Comparison of ENCODE assay signal across 14 cellular contexts in genomic region chr6:47484616-47485015, GRCh38. TPM values are rescaled to one million over a fixed set of nuclear protein-coding genes. Genes with fewer than 3 reads are reported as not detected.
DNase-seq lines count a peak whose midpoint lies in the region; ATAC-seq and TF ChIP-seq lines count a peak whose summit lies in the region.
"Had no signal": no experiment of that assay in that cellular context is flagged by ENCODE, and none has a peak within 500 bp of the region (broad histone marks: within the 10 kb centered on the region; RNA-seq: fewer than 3 reads in every experiment).

No MANE protein-coding gene starts in this region.

- peak; percentile 71 for ATAC-seq in HCT116
- ATAC-seq in HG03025 (IDR thresholded peaks at IDR 0.05; ENCODE audit: low FRiP score, unreplicated experiment), result no peak
- no peak for ATAC-seq in Right ventricle myocardium superior (ENCODE audit: poor library complexity)
- ATAC-seq: stimulated activated naive B cell treated with anti-CD40 and anti-IgM and Interleukin-4, amounts not matched to agents 10 μg/mL and 1 μg/mL and 100 μg/mL, for 72 hours; T-helper 17 cell had no signal

- no peak overlapping the region for H3K9ac ChIP-seq in HCT116 (ENCODE audit: low read length)

- no peaks in the 10 kb centered on the region for H3K36me3 ChIP-seq in HCT116 (ENCODE audit: control insufficient read depth in 1 of 2, insufficient read depth in 2 of 2, low read length in 2 of 2)

- no peaks in the 10 kb centered on the region for H3K27me3 ChIP-seq in HCT116 (ENCODE audit: insufficient read depth, low read length)

- TF ChIP-seq POLR2A in HCT116 (IDR thresholded peaks at IDR 0.05; ENCODE audit: borderline replicate concordance, extremely low read depth, insufficient read depth, insufficient read length), result no peak

- H4K20me1 ChIP-seq in HCT116 (ENCODE audit: insufficient read depth), result peaks cover 18% of the 10 kb centered on the region; the same call in 1 of the 2 replicates

- BruUV-seq in HCT116 (replicated peaks; lab: Mats Ljungman, UMichigan), result no TSS peak

- no peaks in the 10 kb centered on the region for H3K9me3 ChIP-seq in HCT116 (ENCODE audit: control insufficient read depth in 1 of 2, insufficient read depth in 1 of 2, low read depth in 1 of 2, low read length in 2 of 2)

- intact Hi-C loops in HCT116 (cut with micrococcal nuclease) (no loop called here), Right ventricle myocardium superior (cut with DNase I) (no loop called here)

- RAD21 ChIA-PET in HCT116 (lab: Charles Lee; ENCODE audit: low non-redundant PET in 1 of 2, low total read pairs in 2 of 2, uncharacterized antibody in 2 of 2, unreplicated experiment in 2 of 2), result no interaction called here

- H3K27ac ChIP-seq in HCT116 (ENCODE audit: low read depth, low read length), result peak overlapping the region; percentile 46; the same call in 1 of the 2 replicates
- H3K27ac ChIP-seq: C4-2B had no signal

- DNase-seq in A172 (ENCODE audit: low spot score), result peak; percentile 77
- peak; percentile 22 for DNase-seq in HCT116 (ENCODE audit: low read depth, low spot score)
- DNase-seq in amniotic epithelial cell (ENCODE audit: low read depth), result peak; percentile 91
- peak; percentile 88 for DNase-seq in iris pigment epithelial cell (ENCODE audit: low read depth)
- DNase-seq in SKM-1 treated with dmso at 0.1 percent for 144 hours (lab: John Stamatoyannopoulos, UW; ENCODE audit: unreplicated experiment), result no peak
- no peak for DNase-seq in CD1c-positive myeloid dendritic cell (ENCODE audit: extremely low spot score)
- DNase-seq in Right ventricle myocardium superior, result no peak
- DNase-seq: head of caudate nucleus; NCI-H524; stimulated activated CD4-positive, alpha-beta T cell treated with anti-CD3 and anti-CD28 coated beads, Interleukin-15, amount 100 ng/mL, for 24 hours; stimulated activated naive B cell treated with anti-CD40 and anti-IgM and Interleukin-4, amounts not matched to agents 10 μg/mL and 1 μg/mL and 100 μg/mL, for 72 hours; T-helper 17 cell had no signal

- no peak overlapping the region for H3K4me3 ChIP-seq in HCT116 (replicated peaks in 1 of 2; ENCODE audit: low read depth in 1 of 2, low read length in 2 of 2)

- CTCF ChIA-PET in HCT116 (lab: Charles Lee), result no interaction called here

- peak overlapping the region; percentile 10 for H3K4me2 ChIP-seq in HCT116 (ENCODE audit: low read length)

- no peaks in the 10 kb centered on the region for H3K9me2 ChIP-seq in HCT116 (ENCODE audit: insufficient read depth)

- peaks cover 32 to 37% of the 10 kb centered on the region in 2 experiments for H3K4me1 ChIP-seq in HCT116 (ENCODE audit: control insufficient read depth in 1 of 2, insufficient read depth in 2 of 2, low read length in 2 of 2)

- POLR2A ChIA-PET in HCT116 (lab: Charles Lee), result no interaction called here

- H2AFZ ChIP-seq in HCT116 (ENCODE audit: low read depth, low read length, poor library complexity, severe bottlenecking), result no peak overlapping the region

- no peak for TF ChIP-seq RAD21 in HCT116 (IDR thresholded peaks at IDR 0.05; ENCODE audit: low read depth)

- no peak for TF ChIP-seq CTCF in HCT116 (IDR thresholded peaks at IDR 0.05 in 2 of 3, conservative IDR thresholded peaks at IDR 0.05 in 1 of 3; ENCODE audit: borderline replicate concordance in 1 of 3, insufficient read depth in 1 of 3, low read depth in 2 of 3, low read length in 2 of 3)

- peaks cover 98% of the 10 kb centered on the region for H3K79me2 ChIP-seq in HCT116 (ENCODE audit: insufficient read depth, low read length)

TF ChIP-seq in HCT116, 20 proteins besides CTCF, POLR2A, EP300 and RAD21:
- TF ChIP-seq JUND (IDR thresholded peaks at IDR 0.05), result 0 out of 2 replicates have a peak, but pooled peaks have one; percentile 23
- peak; percentile 28; the same call in 1 of the 2 replicates for TF ChIP-seq FOSL1 (IDR thresholded peaks at IDR 0.05; ENCODE audit: low read depth)
- TF ChIP-seq ELF1 (IDR thresholded peaks at IDR 0.05; ENCODE audit: borderline replicate concordance, low read depth), result no peak

RNA-seq across cellular contexts. Expression of gene CD2AP, which starts 7.0 kb away (rescaled TPM):
- total RNA-seq in A172 (2014; rRNA removed; shearing (Covaris generic)), result 13.4 and 18.0 TPM in 2 replicates
- total RNA-seq in HCT116 (2021; ENCODE audit: unreplicated experiment), result 43.8 TPM
- 4.8 and 6.7 TPM in 2 replicates for polyA plus RNA-seq in HCT116 (2012)
- 10.8 TPM for total RNA-seq in Right ventricle myocardium superior

Comparison
In these comparisons a context has a peak if more than half of its experiments do, and no peak if none do; other contexts are left out.
1. DNase-seq: peak in A172 (single experiment), HCT116 (single experiment), amniotic epithelial cell (single experiment) and iris pigment epithelial cell (single experiment); none in SKM-1 treated with dmso at 0.1 percent for 144 hours (single experiment), CD1c-positive myeloid dendritic cell (single experiment) and Right ventricle myocardium superior (single experiment).